Comparison of ENCODE assay signal across 17 cellular contexts in the genomic region with DNA sequence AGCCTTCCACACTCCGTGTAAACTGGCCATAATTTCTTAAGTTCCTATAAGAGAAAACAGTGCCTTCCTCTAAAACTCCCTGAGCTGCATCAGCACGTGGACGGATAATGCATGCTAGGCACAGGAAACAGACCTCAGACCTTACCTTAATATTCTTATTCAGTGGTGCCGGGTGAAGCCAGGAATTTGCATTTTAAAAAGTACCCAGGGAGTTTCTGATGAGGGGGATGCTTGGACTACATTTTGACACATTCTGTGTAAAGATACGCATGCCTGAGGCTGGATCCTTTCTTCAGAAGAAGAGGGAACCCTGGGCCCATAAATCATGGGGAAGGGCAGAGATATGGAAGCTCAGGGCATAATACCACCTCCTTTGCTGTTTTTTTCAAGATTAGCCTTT.
A peak's percentile ranks its signal among the peaks of the same experiment; 100 is the strongest.
DNase-seq lines count a peak whose midpoint lies in the region; ATAC-seq and TF ChIP-seq lines count a peak whose summit lies in the region.
"Had no signal": no experiment of that assay in that cellular context is flagged by ENCODE, and none has a peak within 500 bp of the region (broad histone marks: within the 10 kb centered on the region; RNA-seq: fewer than 3 reads in every experiment).

No MANE protein-coding gene starts in this region.

- no peaks in the 10 kb centered on the region for H3K27me3 ChIP-seq in left lung
- H3K27me3 ChIP-seq: adrenal gland, foreskin keratinocyte, neutrophil, SJCRH30 had no signal

- no peaks in the 10 kb centered on the region for H3K36me3 ChIP-seq in left lung
- H3K36me3 ChIP-seq: adrenal gland, neutrophil, SJCRH30 had no signal

- H3K9me3 ChIP-seq in left lung = no peaks in the 10 kb centered on the region
- H3K9me3 ChIP-seq: adrenal gland, neutrophil, SJCRH30 had no signal

- H3K4me3 ChIP-seq in left lung = no peak overlapping the region
- H3K4me3 ChIP-seq: adrenal gland, SJCRH30 had no signal

- no peak overlapping the region for H3K27ac ChIP-seq in left lung
- H3K27ac ChIP-seq: adrenal gland, foreskin keratinocyte, neutrophil, SJCRH30 had no signal

- ATAC-seq in GM19324 (IDR thresholded peaks at IDR 0.05; ENCODE audit: low FRiP score, unreplicated experiment) (peak; percentile 73), HG02642 (IDR thresholded peaks at IDR 0.05; ENCODE audit: poor library complexity, unreplicated experiment) (peak; percentile 84), HG03469 (IDR thresholded peaks at IDR 0.05; ENCODE audit: unreplicated experiment) (peak; percentile 74), left lung (no peak), GM18858 (IDR thresholded peaks at IDR 0.05; ENCODE audit: unreplicated experiment) (no peak)
- ATAC-seq in stimulated activated naive CD8-positive, alpha-beta T cell treated with anti-CD3 and anti-CD28 coated beads, Interleukin-15, Interleukin-2, amounts not matched to agents 100 U/mL and 50 U/mL, for 24 hours = no peak
- ATAC-seq: foreskin keratinocyte had no signal

- H3K4me1 ChIP-seq in left lung = no peaks in the 10 kb centered on the region
- H3K4me1 ChIP-seq: adrenal gland, SJCRH30 had no signal

- POLR2A ChIA-PET in GM10248 (lab: Yijun Ruan, JAX) = no interaction called here

- DNase-seq in GM10248 (ENCODE audit: extremely low spot score) (peak; percentile 18), left lung (no peak), A172 (ENCODE audit: low spot score) (no peak)
- DNase-seq in stimulated activated naive CD8-positive, alpha-beta T cell treated with anti-CD3 and anti-CD28 coated beads, Interleukin-15, Interleukin-2, amounts not matched to agents 100 U/mL and 50 U/mL, for 24 hours = no peak
- DNase-seq: activated CD4-positive, alpha-beta T cell treated with anti-CD3 and anti-CD28 coated beads, Interleukin-2, amount 50 U/mL, for 1 hour; adrenal gland; foreskin keratinocyte; IMR-90; mammary epithelial cell; SJCRH30; stimulated activated naive CD4-positive, alpha-beta T cell; T1000 had no signal

- TF ChIP-seq CTCF in GM10248 (IDR thresholded peaks at IDR 0.05; ENCODE audit: control extremely low read depth, extremely low read depth, low read depth, missing control alignments) (no peak), left lung (IDR thresholded peaks at IDR 0.05) (no peak)

- CTCF ChIA-PET in GM10248 (lab: Yijun Ruan, JAX) = interaction anchor here (0.7 kb wide), 1 partner anchor 9 kb away, joined by 3 read pairs; no protein-coding TSS in a partner anchor

- intact Hi-C loops in left lung (cut with DNase I) = no loop called here

Comparison
In these comparisons a context has a peak if more than half of its experiments do, and no peak if none do; other contexts are left out.
1. ATAC-seq: peak in GM19324 (single experiment), HG02642 (single experiment) and HG03469 (single experiment); none in stimulated activated naive CD8-positive, alpha-beta T cell treated with anti-CD3 and anti-CD28 coated beads, Interleukin-15, Interleukin-2, amounts not matched to agents 100 U/mL and 50 U/mL, for 24 hours (single experiment), left lung (single experiment) and GM18858 (single experiment).